ENCODE assay signal across 23 cellular contexts in the genomic region with DNA sequence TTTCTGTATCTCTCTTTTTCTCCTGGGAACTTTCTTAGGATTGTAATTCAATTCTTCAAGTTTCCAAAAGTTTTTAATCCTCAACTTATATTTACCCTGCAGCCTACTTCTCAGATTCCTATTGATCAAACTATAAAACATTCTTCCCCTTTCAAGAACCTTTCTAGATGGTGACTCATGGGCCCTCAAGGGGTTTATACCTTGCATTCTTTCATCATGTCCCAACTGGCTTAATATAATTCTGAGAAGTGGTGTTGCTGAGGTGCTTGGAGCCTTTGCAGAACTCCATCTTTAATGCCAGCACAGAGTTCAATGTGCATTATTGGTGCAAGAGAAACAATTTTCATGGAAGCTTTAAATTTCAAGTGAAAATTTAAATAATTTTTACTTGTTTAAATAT.
DNase-seq lines count a peak whose midpoint lies in the region; ATAC-seq and TF ChIP-seq lines count a peak whose summit lies in the region.
"Had no signal": no experiment of that assay in that cellular context is flagged by ENCODE, and none has a peak within 500 bp of the region (broad histone marks: within the 10 kb centered on the region; RNA-seq: fewer than 3 reads in every experiment).

No MANE protein-coding gene starts in this region.

- H3K4me1 Mint-ChIP-seq in activated naive CD8-positive, alpha-beta T cell treated with anti-CD3 and anti-CD28 coated beads, Interleukin-2, amount 10 ng/mL, durations not matched to agents 7 days and 5 days, result no peaks in the 10 kb centered on the region
- peaks cover 6% of the 10 kb centered on the region for H3K4me1 Mint-ChIP-seq in activated naive CD8-positive, alpha-beta T cell treated with anti-CD3 and anti-CD28 coated beads, Interleukin-2, amount 50 U/mL, for 24 hours
- H3K4me1 Mint-ChIP-seq: activated B cell treated with CpG ODN at 0.5 μM for 24 hours had no signal

- no peaks in the 10 kb centered on the region for H3K36me3 ChIP-seq in PC-9 (ENCODE audit: low read depth)
- H3K36me3 ChIP-seq: BE2C, stomach, transverse colon had no signal

- peaks cover 20% of the 10 kb centered on the region; the same call in 1 of the 2 replicates for H3F3A ChIP-seq in PC-9 (ENCODE audit: insufficient read depth, low read depth)

- H3K9me3 Mint-ChIP-seq in activated naive CD8-positive, alpha-beta T cell treated with anti-CD3 and anti-CD28 coated beads, Interleukin-2, amount 10 ng/mL, durations not matched to agents 7 days and 5 days, result peaks cover 4% of the 10 kb centered on the region
- no peaks in the 10 kb centered on the region for H3K9me3 Mint-ChIP-seq in activated naive CD8-positive, alpha-beta T cell treated with anti-CD3 and anti-CD28 coated beads, Interleukin-2, amount 50 U/mL, for 24 hours
- H3K9me3 Mint-ChIP-seq: activated B cell treated with CpG ODN at 0.5 μM for 24 hours; activated CD4-positive, alpha-beta memory T cell treated with anti-CD3 and anti-CD28 coated beads for 36 hours; activated T-helper 2 cell treated with anti-CD3 and anti-CD28 coated beads, Interferon-gamma antibody, Interleukin-2, Interleukin-4, amounts not matched to agents 10 μg/mL and 5 μg/mL and 100 μg/mL, durations not matched to agents 14 hours and 24 hours and 36 hours; T-helper 2 cell treated with Interferon-gamma antibody and Interleukin-4, amounts not matched to agents 5 μg/mL and 100 μg/mL, for 36 hours had no signal

- peaks cover 8% of the 10 kb centered on the region for H3K36me3 Mint-ChIP-seq in activated naive CD8-positive, alpha-beta T cell treated with anti-CD3 and anti-CD28 coated beads, Interleukin-2, amount 10 ng/mL, durations not matched to agents 7 days and 5 days
- peaks cover 7% of the 10 kb centered on the region for H3K36me3 Mint-ChIP-seq in activated naive CD8-positive, alpha-beta T cell treated with anti-CD3 and anti-CD28 coated beads, Interleukin-2, amount 50 U/mL, for 24 hours (ENCODE audit: low read depth)
- H3K36me3 Mint-ChIP-seq: activated CD4-positive, alpha-beta memory T cell treated with anti-CD3 and anti-CD28 coated beads for 36 hours had no signal

- H3K4me2 ChIP-seq in PC-9, result no peak overlapping the region

- H3K27me3 Mint-ChIP-seq in activated naive CD8-positive, alpha-beta T cell treated with anti-CD3 and anti-CD28 coated beads, Interleukin-2, amount 10 ng/mL, durations not matched to agents 7 days and 5 days, result no peaks in the 10 kb centered on the region
- no peaks in the 10 kb centered on the region for H3K27me3 Mint-ChIP-seq in activated naive CD8-positive, alpha-beta T cell treated with anti-CD3 and anti-CD28 coated beads, Interleukin-2, amount 50 U/mL, for 24 hours
- H3K27me3 Mint-ChIP-seq: activated B cell treated with CpG ODN at 0.5 μM for 24 hours; activated CD4-positive, alpha-beta memory T cell treated with anti-CD3 and anti-CD28 coated beads for 36 hours; activated naive CD8-positive, alpha-beta T cell; naive B cell had no signal

- CTCF ChIA-PET in PC-9 (lab: Charles Lee), result no interaction called here

- DNase-seq in activated naive CD8-positive, alpha-beta T cell treated with anti-CD3 and anti-CD28 coated beads, Interleukin-2, amount 10 ng/mL, durations not matched to agents 7 days and 5 days, result no peak
- DNase-seq in activated naive CD8-positive, alpha-beta T cell treated with anti-CD3 and anti-CD28 coated beads, Interleukin-2, amount 50 U/mL, for 24 hours, result no peak
- DNase-seq in PC-9 (peak in 1 of 2 experiments; percentile 86), SIG-M5 (lab: John Stamatoyannopoulos, UW) (no peak), mucosa of gallbladder (ENCODE audit: low spot score) (no peak)
- no peak for DNase-seq in activated CD4-positive, alpha-beta T cell treated with anti-CD3 and anti-CD28 coated beads, Interleukin-2, amount 50 U/mL, for 48 hours
- DNase-seq: activated B cell treated with CpG ODN at 0.5 μM for 24 hours; activated CD4-positive, alpha-beta memory T cell treated with anti-CD3 and anti-CD28 coated beads for 36 hours; BE2C; head of caudate nucleus; IMR-90; left colon; naive B cell; NCI-H1417 treated with DMSO at 0.1 percent for 48 hours; NCI-H526; psoas muscle; stomach; transverse colon had no signal

- peaks cover 46% of the 10 kb centered on the region for H3K4me1 ChIP-seq in PC-9 (replicated peaks; ENCODE audit: insufficient read depth)
- H3K4me1 ChIP-seq: psoas muscle had no signal

- H3K9me2 ChIP-seq in PC-9 (ENCODE audit: insufficient read depth), result no peaks in the 10 kb centered on the region

- no peak overlapping the region for H2AFZ ChIP-seq in PC-9

- H3K27me3 ChIP-seq in PC-9 (ENCODE audit: insufficient read depth, low read depth), result no peaks in the 10 kb centered on the region
- H3K27me3 ChIP-seq: BE2C, stomach, transverse colon had no signal

- H3K27ac ChIP-seq in PC-9, result peak overlapping the region; percentile 2; the same call in 1 of the 2 replicates
- H3K27ac ChIP-seq: psoas muscle, stomach, transverse colon had no signal

- ATAC-seq in activated naive CD8-positive, alpha-beta T cell treated with anti-CD3 and anti-CD28 coated beads, Interleukin-2, amount 10 ng/mL, durations not matched to agents 7 days and 5 days (ENCODE audit: low read depth), result no peak
- ATAC-seq in activated naive CD8-positive, alpha-beta T cell treated with anti-CD3 and anti-CD28 coated beads, Interleukin-2, amount 50 U/mL, for 24 hours, result no peak
- ATAC-seq in esophagus mucosa (peak; percentile 74), GM21825 (IDR thresholded peaks at IDR 0.05; ENCODE audit: unreplicated experiment) (no peak)
- ATAC-seq: left colon, psoas muscle had no signal

- intact Hi-C loops in PC-9 (cut with micrococcal nuclease; ENCODE audit: unreplicated experiment), result no loop called here

- peaks cover 15% of the 10 kb centered on the region; the same call in 1 of the 2 replicates for H3K9me3 ChIP-seq in PC-9 (ENCODE audit: insufficient read depth, low read depth)
- H3K9me3 ChIP-seq: BE2C, psoas muscle, stomach, transverse colon had no signal

- H3K4me3 ChIP-seq in PC-9, result no peak overlapping the region
- H3K4me3 ChIP-seq: psoas muscle, stomach, transverse colon had no signal

- BruUV-seq in PC-9 (replicated peaks; lab: Mats Ljungman, UMichigan), result no TSS peak

- H3K4me3 Mint-ChIP-seq in activated naive CD8-positive, alpha-beta T cell treated with anti-CD3 and anti-CD28 coated beads, Interleukin-2, amount 10 ng/mL, durations not matched to agents 7 days and 5 days, result no peak overlapping the region
- no peak overlapping the region for H3K4me3 Mint-ChIP-seq in activated naive CD8-positive, alpha-beta T cell treated with anti-CD3 and anti-CD28 coated beads, Interleukin-2, amount 50 U/mL, for 24 hours
- H3K4me3 Mint-ChIP-seq: activated B cell treated with CpG ODN at 0.5 μM for 24 hours; activated CD4-positive, alpha-beta memory T cell treated with anti-CD3 and anti-CD28 coated beads for 36 hours; activated naive CD8-positive, alpha-beta T cell; naive B cell; T-helper 2 cell treated with Interferon-gamma antibody and Interleukin-4, amounts not matched to agents 5 μg/mL and 100 μg/mL, for 36 hours had no signal

- no peaks in the 10 kb centered on the region for H4K20me1 ChIP-seq in PC-9 (ENCODE audit: insufficient read depth)

- TF ChIP-seq CTCF in PC-9 (conservative IDR thresholded peaks at IDR 0.05), result no peak

- peak overlapping the region; percentile 44 for H3K27ac Mint-ChIP-seq in activated naive CD8-positive, alpha-beta T cell treated with anti-CD3 and anti-CD28 coated beads, Interleukin-2, amount 10 ng/mL, durations not matched to agents 7 days and 5 days
- no peak overlapping the region for H3K27ac Mint-ChIP-seq in activated naive CD8-positive, alpha-beta T cell treated with anti-CD3 and anti-CD28 coated beads, Interleukin-2, amount 50 U/mL, for 24 hours
- H3K27ac Mint-ChIP-seq: activated B cell treated with CpG ODN at 0.5 μM for 24 hours; activated CD4-positive, alpha-beta memory T cell treated with anti-CD3 and anti-CD28 coated beads for 36 hours; activated naive CD8-positive, alpha-beta T cell; activated T-helper 2 cell treated with anti-CD3 and anti-CD28 coated beads, Interferon-gamma antibody, Interleukin-2, Interleukin-4, amounts not matched to agents 10 μg/mL and 5 μg/mL and 100 μg/mL, durations not matched to agents 14 hours and 24 hours and 36 hours; T-helper 2 cell treated with Interferon-gamma antibody and Interleukin-4, amounts not matched to agents 5 μg/mL and 100 μg/mL, for 36 hours had no signal

- no peaks in the 10 kb centered on the region for H3K79me2 ChIP-seq in PC-9 (ENCODE audit: low read depth)

- POLR2A ChIA-PET in activated naive CD8-positive, alpha-beta T cell treated with anti-CD3 and anti-CD28 coated beads, Interleukin-2, amount 10 ng/mL, durations not matched to agents 7 days and 5 days (lab: Charles Lee), result no interaction called here
- POLR2A ChIA-PET in PC-9 (lab: Charles Lee; ENCODE audit: unreplicated experiment), result no interaction called here
